1 cellular context compared by ENCODE assay signal in genomic region chr16:24844101-24845030, GRCh38.
TF ChIP-seq lines count a peak whose summit lies in the region.

No MANE protein-coding gene starts in this region.

TF ChIP-seq in K562, 482 proteins besides CTCF, POLR2A, EP300 and RAD21 (continued from another document and continues in another):
- TF ChIP-seq CHD4 (IDR thresholded peaks at IDR 0.05; ENCODE audit: insufficient read depth, insufficient replicate concordance, low read depth, low read length, poor library complexity, severe bottlenecking) (no peak), TBP (optimal IDR thresholded peaks at IDR 0.05; ENCODE audit: low read depth, low read length) (no peak), POLR2G (IDR thresholded peaks at IDR 0.05; ENCODE audit: low read depth, low read length) (no peak), TSC22D4 (tag; IDR thresholded peaks at IDR 0.05) (no peak), IRF1 (CRISPR knock-in tag; IDR thresholded peaks at IDR 0.05; ENCODE audit: borderline replicate concordance) (no peak), RAD51 (IDR thresholded peaks at IDR 0.05; ENCODE audit: borderline replicate concordance, low read depth) (no peak), GTF3C2 (IDR thresholded peaks at IDR 0.05; ENCODE audit: borderline replicate concordance, extremely low read depth, insufficient read length) (no peak), PHF8 (IDR thresholded peaks at IDR 0.05; ENCODE audit: borderline replicate concordance, low read length) (no peak), BRD4 (IDR thresholded peaks at IDR 0.05) (no peak), ZNF3 (CRISPR knock-in tag; IDR thresholded peaks at IDR 0.05) (no peak), SMC3 (conservative IDR thresholded peaks at IDR 0.05; ENCODE audit: insufficient read depth, low read depth, low read length) (no peak), ZNF699 (CRISPR knock-in tag; IDR thresholded peaks at IDR 0.05; ENCODE audit: insufficient replicate concordance) (no peak), ZBED1 (IDR thresholded peaks at IDR 0.05) (no peak), ZNF696 (CRISPR knock-in tag; conservative IDR thresholded peaks at IDR 0.05) (no peak), ZNF445 (CRISPR knock-in tag; IDR thresholded peaks at IDR 0.05; ENCODE audit: low read depth) (no peak), BHLHE40 (IDR thresholded peaks at IDR 0.05; ENCODE audit: low read length) (peak; percentile 61), CBX8 (IDR thresholded peaks at IDR 0.05; ENCODE audit: borderline replicate concordance, extremely low read depth, low read depth, low read length, poor library complexity, severe bottlenecking) (no peak), RCOR1 (IDR thresholded peaks at IDR 0.05; ENCODE audit: borderline replicate concordance in 1 of 2, low read depth in 2 of 2, low read length in 2 of 2) (peak; percentile 75 to 95), ZNF347 (CRISPR knock-in tag; IDR thresholded peaks at IDR 0.05; ENCODE audit: low read depth) (no peak), DEAF1 (CRISPR knock-in tag; IDR thresholded peaks at IDR 0.05) (no peak), SREBF2 (CRISPR knock-in tag; IDR thresholded peaks at IDR 0.05) (no peak), E2F1 (CRISPR knock-in tag; IDR thresholded peaks at IDR 0.05) (no peak), VEZF1 (CRISPR knock-in tag; IDR thresholded peaks at IDR 0.05) (peak; percentile 28; the same call in 1 of the 2 replicates), ZNF212 (CRISPR knock-in tag; IDR thresholded peaks at IDR 0.05) (no peak), XRCC3 (IDR thresholded peaks at IDR 0.05) (no peak), TAF7 (tag; IDR thresholded peaks at IDR 0.05) (no peak), ELF2 (CRISPR knock-in tag; IDR thresholded peaks at IDR 0.05) (no peak), RHOXF2B (CRISPR knock-in tag; conservative IDR thresholded peaks at IDR 0.05) (no peak), CBX2 (IDR thresholded peaks at IDR 0.05; ENCODE audit: insufficient read depth, low read length, poor library complexity, severe bottlenecking) (no peak), POLR3G (IDR thresholded peaks at IDR 0.05; ENCODE audit: extremely low read depth, insufficient read length, insufficient replicate concordance) (no peak), ZNF277 (CRISPR knock-in tag; IDR thresholded peaks at IDR 0.05; ENCODE audit: borderline replicate concordance) (no peak), USF1 (CRISPR knock-in tag; IDR thresholded peaks at IDR 0.05) (no peak), ATF2 (CRISPR knock-in tag; IDR thresholded peaks at IDR 0.05) (no peak), CHD2 (IDR thresholded peaks at IDR 0.05; ENCODE audit: low read depth, low read length) (no peak), KHSRP (IDR thresholded peaks at IDR 0.05) (no peak), CBFB (CRISPR knock-in tag; IDR thresholded peaks at IDR 0.05) (no peak), MITF (IDR thresholded peaks at IDR 0.05) (no peak), ZNF239 (CRISPR knock-in tag; IDR thresholded peaks at IDR 0.05) (no peak), HDAC8 (tag; IDR thresholded peaks at IDR 0.05) (no peak), PTRF (tag; IDR thresholded peaks at IDR 0.05) (no peak), SETDB1 (IDR thresholded peaks at IDR 0.05; ENCODE audit: low read length) (no peak), PKNOX1 (IDR thresholded peaks at IDR 0.05) (peak; percentile 55; the same call in 1 of the 2 replicates), JUN (IDR thresholded peaks at IDR 0.05; ENCODE audit: borderline replicate concordance, low read depth, low read length) (peak; percentile 98), JUN (CRISPR knock-in tag; IDR thresholded peaks at IDR 0.05; ENCODE audit: borderline replicate concordance) (no peak), TFAP4 (CRISPR knock-in tag; IDR thresholded peaks at IDR 0.05; ENCODE audit: borderline replicate concordance) (peak; percentile 88), E4F1 (CRISPR knock-in tag; IDR thresholded peaks at IDR 0.05; ENCODE audit: borderline replicate concordance) (no peak), NR2C2 (CRISPR knock-in tag; IDR thresholded peaks at IDR 0.05) (no peak), NR2C2 (tag; IDR thresholded peaks at IDR 0.05) (peak; percentile 53; the same call in 1 of the 2 replicates), TAF15 (IDR thresholded peaks at IDR 0.05; ENCODE audit: low read depth, low read length) (no peak)
